ENCODE assay signal across 15 cellular contexts in genomic region chr16:69382421-69382820, GRCh38. TPM values are rescaled to one million over a fixed set of nuclear protein-coding genes. Genes with fewer than 3 reads are reported as not detected.
A peak's percentile ranks its signal among the peaks of the same experiment; 100 is the strongest.
DNase-seq lines count a peak whose midpoint lies in the region; ATAC-seq and TF ChIP-seq lines count a peak whose summit lies in the region.
"Had no signal": no experiment of that assay in that cellular context is flagged by ENCODE, and none has a peak within 500 bp of the region (broad histone marks: within the 10 kb centered on the region; RNA-seq: fewer than 3 reads in every experiment).

No MANE protein-coding gene starts in this region.

- POLR2A ChIA-PET in activated CD8-positive, alpha-beta T cell treated with anti-CD3 and anti-CD28 coated beads for 36 hours (lab: Charles Lee), result interaction anchor here (0.6 to 1.6 kb wide), 3 partner anchors 182 to 717 kb away, joined by 4 read pairs; no protein-coding TSS in a partner anchor
- POLR2A ChIA-PET in activated CD8-positive, alpha-beta T cell treated with anti-CD3 and anti-CD28 coated beads, Interleukin-2, amount 10 ng/mL, durations not matched to agents 7 days and 5 days (lab: Charles Lee), result interaction anchor here (0.7 to 1.3 kb wide), 3 partner anchors 41 to 182 kb away, joined by 3 to 4 read pairs (median 3); no protein-coding TSS in a partner anchor

- H3K36me3 ChIP-seq in Loucy (ENCODE audit: insufficient read depth, low read length), result peaks cover 20% of the 10 kb centered on the region; the same call in 1 of the 2 replicates
- H3K36me3 ChIP-seq: prostate gland had no signal

- TF ChIP-seq CTCF in activated CD8-positive, alpha-beta T cell treated with anti-CD3 and anti-CD28 coated beads for 36 hours (IDR thresholded peaks at IDR 0.05), result no peak
- TF ChIP-seq CTCF in Loucy (conservative IDR thresholded peaks at IDR 0.05; ENCODE audit: low read length), result no peak
- TF ChIP-seq CTCF in mesothelial cell of epicardium (IDR thresholded peaks at IDR 0.05; ENCODE audit: unreplicated experiment), result no peak

- H3K4me1 Mint-ChIP-seq in activated CD8-positive, alpha-beta T cell treated with anti-CD3 and anti-CD28 coated beads for 36 hours (ENCODE audit: low read depth), result peaks cover 45% of the 10 kb centered on the region
- peaks cover 28% of the 10 kb centered on the region for H3K4me1 Mint-ChIP-seq in activated CD8-positive, alpha-beta T cell treated with anti-CD3 and anti-CD28 coated beads, Interleukin-2, amount 10 ng/mL, durations not matched to agents 7 days and 5 days (ENCODE audit: low read depth)
- peaks cover 12% of the 10 kb centered on the region for H3K4me1 Mint-ChIP-seq in mesothelial cell of epicardium

- DNase-seq in activated CD8-positive, alpha-beta T cell treated with anti-CD3 and anti-CD28 coated beads for 36 hours, result peak; percentile 21
- no peak for DNase-seq in activated CD8-positive, alpha-beta T cell treated with anti-CD3 and anti-CD28 coated beads, Interleukin-2, amount 10 ng/mL, durations not matched to agents 7 days and 5 days
- no peak for DNase-seq in mesothelial cell of epicardium (ENCODE audit: low spot score in 2 of 2, unreplicated experiment in 2 of 2)
- no peak for DNase-seq in NCI-H524 treated with DMSO at 0.1 percent for 48 hours (lab: John Stamatoyannopoulos, UW)
- DNase-seq: DMS79, HCEC 1CT, immature natural killer cell, NCI-H1436 treated with DMSO at 0.1 percent for 48 hours, nephron progenitor cell had no signal

- no peaks in the 10 kb centered on the region for H3K9me3 ChIP-seq in Loucy (ENCODE audit: insufficient read depth, low read depth, low read length)
- H3K9me3 ChIP-seq: prostate gland had no signal

- CTCF ChIA-PET in activated CD8-positive, alpha-beta T cell treated with anti-CD3 and anti-CD28 coated beads for 36 hours (lab: Charles Lee), result interaction anchor here (0.7 to 2.5 kb wide), 4 partner anchors 14 to 372 kb away, joined by 3 to 10 read pairs (median 5); partner anchors contain the start of gene NOB1
- CTCF ChIA-PET in activated CD8-positive, alpha-beta T cell treated with anti-CD3 and anti-CD28 coated beads, Interleukin-2, amount 10 ng/mL, durations not matched to agents 7 days and 5 days (lab: Charles Lee), result interaction anchor here (0.8 to 0.9 kb wide), 2 partner anchors 12 to 14 kb away, joined by 3 to 8 read pairs; no protein-coding TSS in a partner anchor

- peaks cover 33% of the 10 kb centered on the region for H3K4me1 ChIP-seq in Loucy (ENCODE audit: insufficient read depth, low read length, poor library complexity, severe bottlenecking)
- H3K4me1 ChIP-seq: prostate gland had no signal

- H3F3A ChIP-seq in Loucy (ENCODE audit: low read depth), result 0 out of 2 replicates have a peak, but pooled peaks cover 3% of the 10 kb centered on the region

- H3K36me3 Mint-ChIP-seq in activated CD8-positive, alpha-beta T cell treated with anti-CD3 and anti-CD28 coated beads for 36 hours (ENCODE audit: low read depth), result peaks cover 57% of the 10 kb centered on the region
- peaks cover 62% of the 10 kb centered on the region for H3K36me3 Mint-ChIP-seq in activated CD8-positive, alpha-beta T cell treated with anti-CD3 and anti-CD28 coated beads, Interleukin-2, amount 10 ng/mL, durations not matched to agents 7 days and 5 days (ENCODE audit: low read depth)
- H3K36me3 Mint-ChIP-seq in mesothelial cell of epicardium, result peaks cover 25% of the 10 kb centered on the region

- no peaks in the 10 kb centered on the region for H3K9me3 Mint-ChIP-seq in activated CD8-positive, alpha-beta T cell treated with anti-CD3 and anti-CD28 coated beads for 36 hours
- H3K9me3 Mint-ChIP-seq in activated CD8-positive, alpha-beta T cell treated with anti-CD3 and anti-CD28 coated beads, Interleukin-2, amount 10 ng/mL, durations not matched to agents 7 days and 5 days (ENCODE audit: insufficient read depth), result no peaks in the 10 kb centered on the region
- H3K9me3 Mint-ChIP-seq in mesothelial cell of epicardium, result no peaks in the 10 kb centered on the region
- H3K9me3 Mint-ChIP-seq: activated naive CD4-positive, alpha-beta T cell treated with anti-CD3 and anti-CD28 coated beads, Interleukin-2, amount 50 U/mL, for 72 hours; immature natural killer cell; nephron progenitor cell had no signal

- peak overlapping the region; percentile 93 for H3K4me2 ChIP-seq in Loucy (ENCODE audit: low read depth, low read length, poor library complexity, severe bottlenecking)

- no peak overlapping the region for H3K9ac ChIP-seq in Loucy (ENCODE audit: low read depth, low read length, poor library complexity, severe bottlenecking)

- peak overlapping the region; percentile 79 for H3K4me3 ChIP-seq in Loucy (ENCODE audit: low read length, poor library complexity, severe bottlenecking)
- H3K4me3 ChIP-seq: prostate gland had no signal

- peaks cover 31% of the 10 kb centered on the region for H4K20me1 ChIP-seq in Loucy (ENCODE audit: insufficient read depth, low read length, poor library complexity, severe bottlenecking)

- no peaks in the 10 kb centered on the region for H3K27me3 Mint-ChIP-seq in activated CD8-positive, alpha-beta T cell treated with anti-CD3 and anti-CD28 coated beads for 36 hours
- H3K27me3 Mint-ChIP-seq in activated CD8-positive, alpha-beta T cell treated with anti-CD3 and anti-CD28 coated beads, Interleukin-2, amount 10 ng/mL, durations not matched to agents 7 days and 5 days (ENCODE audit: low read depth), result no peaks in the 10 kb centered on the region
- no peaks in the 10 kb centered on the region for H3K27me3 Mint-ChIP-seq in mesothelial cell of epicardium (ENCODE audit: low read depth)

- no peaks in the 10 kb centered on the region for H3K27me3 ChIP-seq in Loucy (ENCODE audit: insufficient read depth, low read length, poor library complexity, severe bottlenecking)

- intact Hi-C loops in activated CD8-positive, alpha-beta T cell treated with anti-CD3 and anti-CD28 coated beads for 36 hours (cut with micrococcal nuclease), result no loop called here

- H2AFZ ChIP-seq in Loucy (ENCODE audit: low read length), result no peak overlapping the region

- H3K4me3 Mint-ChIP-seq in activated CD8-positive, alpha-beta T cell treated with anti-CD3 and anti-CD28 coated beads for 36 hours, result no peak overlapping the region
- H3K4me3 Mint-ChIP-seq in activated CD8-positive, alpha-beta T cell treated with anti-CD3 and anti-CD28 coated beads, Interleukin-2, amount 10 ng/mL, durations not matched to agents 7 days and 5 days, result no peak overlapping the region
- H3K4me3 Mint-ChIP-seq in mesothelial cell of epicardium, result no peak overlapping the region
- H3K4me3 Mint-ChIP-seq: immature natural killer cell, nephron progenitor cell had no signal

- no peaks in the 10 kb centered on the region for H3K9me2 ChIP-seq in Loucy (replicated peaks; ENCODE audit: low read depth, low read length)

- no peak for ATAC-seq in activated CD8-positive, alpha-beta T cell treated with anti-CD3 and anti-CD28 coated beads for 36 hours
- ATAC-seq in activated CD8-positive, alpha-beta T cell treated with anti-CD3 and anti-CD28 coated beads, Interleukin-2, amount 10 ng/mL, durations not matched to agents 7 days and 5 days, result no peak
- no peak for ATAC-seq in GM21526 (IDR thresholded peaks at IDR 0.05; ENCODE audit: low FRiP score, unreplicated experiment)
- ATAC-seq: activated naive CD4-positive, alpha-beta T cell treated with anti-CD3 and anti-CD28 coated beads, Interleukin-2, amount 50 U/mL, for 72 hours had no signal

- peaks cover 62% of the 10 kb centered on the region for H3K79me2 ChIP-seq in Loucy (ENCODE audit: insufficient read depth, low read length)

- peak overlapping the region; percentile 63 for H3K27ac Mint-ChIP-seq in activated CD8-positive, alpha-beta T cell treated with anti-CD3 and anti-CD28 coated beads for 36 hours
- H3K27ac Mint-ChIP-seq in activated CD8-positive, alpha-beta T cell treated with anti-CD3 and anti-CD28 coated beads, Interleukin-2, amount 10 ng/mL, durations not matched to agents 7 days and 5 days, result no peak overlapping the region
- peak overlapping the region; percentile 45 for H3K27ac Mint-ChIP-seq in mesothelial cell of epicardium
- H3K27ac Mint-ChIP-seq: nephron progenitor cell had no signal

RNA-seq across cellular contexts. Expression of gene TERF2, which starts 3.4 kb away (rescaled TPM):
- 10 to 100 TPM; 39.4 to 41.6 TPM for total RNA-seq in activated CD8-positive, alpha-beta T cell treated with anti-CD3 and anti-CD28 coated beads for 36 hours
- 10 to 100 TPM; 42.6 to 48.4 TPM for total RNA-seq in activated CD8-positive, alpha-beta T cell treated with anti-CD3 and anti-CD28 coated beads, Interleukin-2, amount 10 ng/mL, durations not matched to agents 7 days and 5 days
- total RNA-seq in mesothelial cell of epicardium, result 36.8 to 42.4 TPM (median 39.2 TPM) in 3 replicates

RNA-seq across cellular contexts. Expression of gene TMED6, which starts 30.8 kb away (rescaled TPM):
- 1 to 10 TPM; 1.2 to 2.2 TPM for total RNA-seq in activated CD8-positive, alpha-beta T cell treated with anti-CD3 and anti-CD28 coated beads for 36 hours
- 1 to 10 TPM; 1.4 to 1.8 TPM for total RNA-seq in activated CD8-positive, alpha-beta T cell treated with anti-CD3 and anti-CD28 coated beads, Interleukin-2, amount 10 ng/mL, durations not matched to agents 7 days and 5 days
- total RNA-seq in mesothelial cell of epicardium, result 1.2 to 1.7 TPM (median 1.4 TPM) in 3 replicates
- total RNA-seq: bronchial epithelial cell, urinary bladder had no signal

RNA-seq across cellular contexts. Expression of gene CYB5B, which starts 42.0 kb away (rescaled TPM):
- total RNA-seq in activated CD8-positive, alpha-beta T cell treated with anti-CD3 and anti-CD28 coated beads for 36 hours, result 100 to 1,000 TPM; 159 to 163 TPM
- 100 to 1,000 TPM; 179 to 183 TPM for total RNA-seq in activated CD8-positive, alpha-beta T cell treated with anti-CD3 and anti-CD28 coated beads, Interleukin-2, amount 10 ng/mL, durations not matched to agents 7 days and 5 days
- total RNA-seq in mesothelial cell of epicardium, result 96.6 to 102 TPM (median 101 TPM) in 3 replicates

RNA-seq across cellular contexts. Expression of gene NIP7, which starts 42.8 kb away (rescaled TPM):
- total RNA-seq in activated CD8-positive, alpha-beta T cell treated with anti-CD3 and anti-CD28 coated beads for 36 hours, result 10 to 100 TPM; 37.7 to 41.8 TPM
- 10 to 100 TPM; 35.3 to 36.0 TPM for total RNA-seq in activated CD8-positive, alpha-beta T cell treated with anti-CD3 and anti-CD28 coated beads, Interleukin-2, amount 10 ng/mL, durations not matched to agents 7 days and 5 days
- 27.2 to 31.4 TPM (median 30.5 TPM) in 3 replicates for total RNA-seq in mesothelial cell of epicardium

RNA-seq across cellular contexts. Expression of gene COG8, which starts 43.1 kb away (rescaled TPM):
- total RNA-seq in activated CD8-positive, alpha-beta T cell treated with anti-CD3 and anti-CD28 coated beads for 36 hours, result 10 to 100 TPM; 26.0 to 27.4 TPM
- total RNA-seq in activated CD8-positive, alpha-beta T cell treated with anti-CD3 and anti-CD28 coated beads, Interleukin-2, amount 10 ng/mL, durations not matched to agents 7 days and 5 days, result 10 to 100 TPM; 37.6 to 37.7 TPM
- total RNA-seq in mesothelial cell of epicardium, result 48.2 to 49.4 TPM (median 49.0 TPM) in 3 replicates
